8 cellular contexts compared by ENCODE assay signal in genomic region chr21:15289896-15290841, GRCh38.
DNase-seq lines count a peak whose midpoint lies in the region; ATAC-seq and TF ChIP-seq lines count a peak whose summit lies in the region.

No MANE protein-coding gene starts in this region.

- H3K9me3 ChIP-seq in hepatocyte (ENCODE audit: low read depth) = no peaks in the 10 kb centered on the region

- peak; percentile 77 for ATAC-seq in sciatic nerve

- TF ChIP-seq CTCF in hepatocyte (IDR thresholded peaks at IDR 0.05; ENCODE audit: poor library complexity) = no peak
- no peak for TF ChIP-seq CTCF in GM13976 (IDR thresholded peaks at IDR 0.05; ENCODE audit: borderline replicate concordance, control extremely low read depth, extremely low read depth, insufficient read depth, missing control alignments)

- WGBS in hepatocyte (ENCODE audit: low lambda C conversion rate, missing lambda C conversion rate) = 79% methylated on average over 30 of the region's 31 CpGs

- H2AFZ ChIP-seq in hepatocyte = peak overlapping the region; percentile 25

- H3K4me1 ChIP-seq in hepatocyte (ENCODE audit: insufficient read depth) = peaks cover 16% of the 10 kb centered on the region

- H3K9me3 Mint-ChIP-seq in activated T-helper 1 cell treated with anti-CD3 and anti-CD28 coated beads, Interleukin-12 subunit alpha, Interleukin-12 subunit beta, Interleukin-2, Interleukin-4 antibody, amounts not matched to agents 30 ng/mL and 10 ng/mL and 1 ng/mL, durations not matched to agents 14 hours and 24 hours and 36 hours = no peaks in the 10 kb centered on the region

- H3K4me2 ChIP-seq in hepatocyte = peak overlapping the region; percentile 38

- intact Hi-C loops in sciatic nerve (cut with DNase I) = no loop called here
- intact Hi-C loops in activated T-helper 1 cell treated with anti-CD3 and anti-CD28 coated beads, Interleukin-12 subunit alpha, Interleukin-12 subunit beta, Interleukin-2, Interleukin-4 antibody, amounts not matched to agents 30 ng/mL and 10 ng/mL and 1 ng/mL, durations not matched to agents 14 hours and 24 hours and 36 hours (cut with micrococcal nuclease) = no loop called here

- DNase-seq in HT-29 (ENCODE audit: low spot score) (peak; percentile 43), NCI-H524 (lab: John Stamatoyannopoulos, UW) (peak; percentile 78 to 85), hepatocyte (ENCODE audit: low spot score) (peak; percentile 62), sciatic nerve (ENCODE audit: low spot score) (peak; percentile 56), KG1 (lab: John Stamatoyannopoulos, UW) (no peak), GM13976 (ENCODE audit: low spot score) (no peak), D341Med (ENCODE audit: low spot score) (no peak)
- DNase-seq in activated T-helper 1 cell treated with anti-CD3 and anti-CD28 coated beads, Interleukin-12 subunit alpha, Interleukin-12 subunit beta, Interleukin-2, Interleukin-4 antibody, amounts not matched to agents 30 ng/mL and 10 ng/mL and 1 ng/mL, durations not matched to agents 14 hours and 24 hours and 36 hours (ENCODE audit: low spot score) = no peak

- no peak overlapping the region for H3K27ac Mint-ChIP-seq in activated T-helper 1 cell treated with anti-CD3 and anti-CD28 coated beads, Interleukin-12 subunit alpha, Interleukin-12 subunit beta, Interleukin-2, Interleukin-4 antibody, amounts not matched to agents 30 ng/mL and 10 ng/mL and 1 ng/mL, durations not matched to agents 14 hours and 24 hours and 36 hours

- no peak overlapping the region for H3K4me3 ChIP-seq in hepatocyte

- no peaks in the 10 kb centered on the region for H3K27me3 ChIP-seq in hepatocyte

- in situ Hi-C loops in GM13976 (cut with MboI; ENCODE audit: low sequenced_read_pairs, unreplicated experiment) = no loop called here

- H4K20me1 ChIP-seq in hepatocyte (ENCODE audit: insufficient read depth, poor library complexity, severe bottlenecking) = no peaks in the 10 kb centered on the region

- no peaks in the 10 kb centered on the region for H3K9me2 ChIP-seq in hepatocyte (replicated peaks; ENCODE audit: insufficient read depth)

- no peaks in the 10 kb centered on the region for H3K36me3 ChIP-seq in hepatocyte (replicated peaks; ENCODE audit: insufficient read depth, low read depth)

- H3K4me3 Mint-ChIP-seq in activated T-helper 1 cell treated with anti-CD3 and anti-CD28 coated beads, Interleukin-12 subunit alpha, Interleukin-12 subunit beta, Interleukin-2, Interleukin-4 antibody, amounts not matched to agents 30 ng/mL and 10 ng/mL and 1 ng/mL, durations not matched to agents 14 hours and 24 hours and 36 hours = no peak overlapping the region

- H3K79me2 ChIP-seq in hepatocyte = no peaks in the 10 kb centered on the region

- H3K4me1 Mint-ChIP-seq in activated T-helper 1 cell treated with anti-CD3 and anti-CD28 coated beads, Interleukin-12 subunit alpha, Interleukin-12 subunit beta, Interleukin-2, Interleukin-4 antibody, amounts not matched to agents 30 ng/mL and 10 ng/mL and 1 ng/mL, durations not matched to agents 14 hours and 24 hours and 36 hours (ENCODE audit: low read depth) = no peaks in the 10 kb centered on the region

- H3K27ac ChIP-seq in hepatocyte = no peak overlapping the region

- H3K27me3 Mint-ChIP-seq in activated T-helper 1 cell treated with anti-CD3 and anti-CD28 coated beads, Interleukin-12 subunit alpha, Interleukin-12 subunit beta, Interleukin-2, Interleukin-4 antibody, amounts not matched to agents 30 ng/mL and 10 ng/mL and 1 ng/mL, durations not matched to agents 14 hours and 24 hours and 36 hours (ENCODE audit: insufficient read depth) = peaks cover 2% of the 10 kb centered on the region

- no peaks in the 10 kb centered on the region for H3K36me3 Mint-ChIP-seq in activated T-helper 1 cell treated with anti-CD3 and anti-CD28 coated beads, Interleukin-12 subunit alpha, Interleukin-12 subunit beta, Interleukin-2, Interleukin-4 antibody, amounts not matched to agents 30 ng/mL and 10 ng/mL and 1 ng/mL, durations not matched to agents 14 hours and 24 hours and 36 hours (ENCODE audit: low read depth)

Comparison
In these comparisons a context has a peak if more than half of its experiments do, and no peak if none do; other contexts are left out.
1. DNase-seq: peak in HT-29 (single experiment), NCI-H524 (2 of 2), hepatocyte (single experiment) and sciatic nerve (single experiment); none in KG1 (single experiment), GM13976 (single experiment), D341Med (single experiment) and activated T-helper 1 cell treated with anti-CD3 and anti-CD28 coated beads, Interleukin-12 subunit alpha, Interleukin-12 subunit beta, Interleukin-2, Interleukin-4 antibody, amounts not matched to agents 30 ng/mL and 10 ng/mL and 1 ng/mL, durations not matched to agents 14 hours and 24 hours and 36 hours (single experiment).